ENCODE assay signal across 21 cellular contexts in the genomic region with DNA sequence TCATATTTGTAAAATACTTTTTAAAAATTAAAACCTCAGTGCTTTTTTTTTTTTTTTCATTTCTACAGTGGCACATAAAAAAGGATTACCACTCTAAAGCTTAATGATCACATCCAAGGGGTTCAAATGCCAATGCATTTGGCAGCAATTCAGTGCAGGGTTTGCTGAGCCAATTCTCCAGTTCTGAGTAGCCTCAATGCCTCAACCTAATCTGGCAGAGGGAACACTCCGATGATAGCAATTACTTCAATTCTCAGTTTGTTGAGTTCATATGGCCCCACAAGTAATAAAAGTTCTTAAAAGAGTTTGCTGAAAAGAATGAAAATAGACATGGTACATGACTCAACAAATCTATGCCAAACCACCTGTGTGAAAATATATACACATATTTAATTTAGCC.
"Had no signal": no experiment of that assay in that cellular context is flagged by ENCODE, and none has a peak within 500 bp of the region (broad histone marks: within the 10 kb centered on the region; RNA-seq: fewer than 3 reads in every experiment).

No MANE protein-coding gene starts in this region.

- H3K4me3 ChIP-seq: adrenal gland, breast epithelium, gastrocnemius medialis, tibial nerve had no signal

- H3K4me1 ChIP-seq: adrenal gland, breast epithelium, gastrocnemius medialis, tibial nerve had no signal

- DNase-seq: activated CD4-positive, alpha-beta T cell treated with anti-CD3 and anti-CD28 coated beads, Interleukin-2, amount 10 ng/mL, durations not matched to agents 7 days and 5 days; activated CD4-positive, CD25-positive, alpha-beta regulatory T cell treated with anti-CD3 and anti-CD28 coated beads, Interleukin-2, amount 50 U/mL, for 72 hours; activated CD8-positive, alpha-beta T cell treated with anti-CD3 and anti-CD28 coated beads, Interleukin-2, amount 10 ng/mL, durations not matched to agents 7 days and 5 days; adrenal gland; effector memory CD8-positive, alpha-beta T cell; gastrocnemius medialis; left cardiac atrium; mesendoderm; naive thymus-derived CD4-positive, alpha-beta T cell; occipital lobe; posterior cingulate gyrus; small intestine; stimulated activated CD4-positive, alpha-beta T cell treated with anti-CD3 and anti-CD28 coated beads, Interleukin-2, amount 100 ng/mL, for 24 hours; stimulated activated naive CD8-positive, alpha-beta T cell treated with anti-CD3 and anti-CD28 coated beads, Interleukin-15, amount 100 ng/mL, for 72 hours; T-helper 1 cell; WERI-Rb-1 had no signal

- H3K9me3 ChIP-seq: adrenal gland, breast epithelium, gastrocnemius medialis, tibial nerve had no signal

- H3K27ac ChIP-seq: adrenal gland, breast epithelium, gastrocnemius medialis, tibial nerve, WERI-Rb-1 had no signal

- H3K27me3 ChIP-seq: adrenal gland, breast epithelium, gastrocnemius medialis, tibial nerve had no signal

- ATAC-seq: activated CD8-positive, alpha-beta T cell treated with anti-CD3 and anti-CD28 coated beads, Interleukin-2, amount 10 ng/mL, durations not matched to agents 7 days and 5 days; effector memory CD8-positive, alpha-beta T cell; esophagus mucosa; gastrocnemius medialis; left cardiac atrium; naive thymus-derived CD4-positive, alpha-beta T cell; sciatic nerve; stimulated activated effector memory CD8-positive, alpha-beta T cell treated with anti-CD3 and anti-CD28 coated beads, Interleukin-12 subunit alpha, Interleukin-12 subunit beta, amount 100 ng/mL, for 72 hours; stimulated activated naive CD8-positive, alpha-beta T cell treated with anti-CD3 and anti-CD28 coated beads, Interleukin-15, amount 100 ng/mL, for 72 hours had no signal

- H3K36me3 ChIP-seq: adrenal gland, breast epithelium, gastrocnemius medialis, tibial nerve, WERI-Rb-1 had no signal
